ENCODE assay signal across 10 cellular contexts in the genomic region with DNA sequence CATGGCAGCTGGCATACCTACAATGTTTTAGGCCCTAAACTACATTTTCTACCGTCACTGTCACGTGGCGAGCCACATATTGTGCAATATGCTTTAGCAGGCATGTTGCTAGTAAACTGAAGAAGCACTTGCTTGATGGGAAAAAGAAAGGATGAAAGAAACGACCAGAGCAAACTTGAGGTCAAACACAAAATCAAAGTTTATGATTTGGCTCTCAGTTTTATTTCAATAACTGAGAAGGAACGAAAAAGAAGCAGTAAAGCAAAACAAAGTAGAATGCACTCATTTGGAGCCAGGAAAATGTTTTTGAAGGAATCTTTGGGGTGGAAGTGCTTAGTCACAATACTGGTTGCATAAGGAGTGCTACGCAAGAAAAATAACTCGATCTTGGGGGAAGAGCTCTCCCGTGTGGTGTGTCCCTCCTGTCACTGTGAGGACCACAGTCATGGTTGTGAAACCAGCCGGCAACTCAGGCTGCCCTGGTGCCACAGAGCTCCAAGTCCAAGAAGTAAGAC.
DNase-seq lines count a peak whose midpoint lies in the region; ATAC-seq and TF ChIP-seq lines count a peak whose summit lies in the region.
"Had no signal": no experiment of that assay in that cellular context is flagged by ENCODE, and none has a peak within 500 bp of the region (broad histone marks: within the 10 kb centered on the region; RNA-seq: fewer than 3 reads in every experiment).

No MANE protein-coding gene starts in this region.

- peak overlapping the region; percentile 56 for H2AFZ ChIP-seq in fibroblast of lung (ENCODE audit: low read length)

- peaks cover 2% of the 10 kb centered on the region for H3K4me1 ChIP-seq in fibroblast of lung (ENCODE audit: control insufficient read depth, extremely low read depth, insufficient read depth, low read length)

- H3K4me3 ChIP-seq in fibroblast of lung (replicated peaks in 1 of 4; ENCODE audit: control extremely low read depth in 1 of 4, insufficient read depth in 1 of 4, low read depth in 3 of 4, low read length in 4 of 4), result peak overlapping the region in 1 of 4 experiments; percentile 10

- peaks cover 1 to 2% (median 2%) of the 10 kb centered on the region in 3 donors for H3K27me3 Mint-ChIP-seq in CD14-positive monocyte (ENCODE audit: low read depth in 3 of 3)
- H3K27me3 Mint-ChIP-seq in osteocyte (ENCODE audit: unreplicated experiment), result no peaks in the 10 kb centered on the region
- H3K27me3 Mint-ChIP-seq: IgD-negative memory B cell had no signal

- H3K36me3 Mint-ChIP-seq in CD14-positive monocyte, result no peaks in the 10 kb centered on the region
- no peaks in the 10 kb centered on the region for H3K36me3 Mint-ChIP-seq in osteocyte (ENCODE audit: unreplicated experiment)
- H3K36me3 Mint-ChIP-seq: IgD-negative memory B cell had no signal

- H3K9me3 Mint-ChIP-seq in CD14-positive monocyte, result peaks cover 0 to 3% (median 0%) of the 10 kb centered on the region in 7 donors
- no peaks in the 10 kb centered on the region for H3K9me3 Mint-ChIP-seq in osteocyte (ENCODE audit: unreplicated experiment)

- H3K36me3 ChIP-seq in fibroblast of lung (ENCODE audit: control insufficient read depth, insufficient read depth, low read length), result no peaks in the 10 kb centered on the region

- TF ChIP-seq CTCF in CD14-positive monocyte (IDR thresholded peaks at IDR 0.05) (no peak), fibroblast of lung (conservative IDR thresholded peaks at IDR 0.05 in 1 of 2, IDR thresholded peaks at IDR 0.05 in 1 of 2; ENCODE audit: low read depth in 1 of 2, low read length in 2 of 2) (peak; percentile 20 to 32), osteocyte (IDR thresholded peaks at IDR 0.05) (peak; percentile 48)

- H3K27ac Mint-ChIP-seq in CD14-positive monocyte, result peak overlapping the region; percentile 75 to 93 (median 89)
- peak overlapping the region; percentile 62 for H3K27ac Mint-ChIP-seq in osteocyte (ENCODE audit: unreplicated experiment)
- H3K27ac Mint-ChIP-seq: IgD-negative memory B cell had no signal

- ATAC-seq in GM18909 (IDR thresholded peaks at IDR 0.05; ENCODE audit: poor library complexity, unreplicated experiment) (no peak), GM21390 (IDR thresholded peaks at IDR 0.05; ENCODE audit: unreplicated experiment) (no peak)

- no peaks in the 10 kb centered on the region for H3K79me2 ChIP-seq in fibroblast of lung (ENCODE audit: control insufficient read depth, insufficient read depth, low read length)

- no peaks in the 10 kb centered on the region for H4K20me1 ChIP-seq in fibroblast of lung (ENCODE audit: control insufficient read depth, extremely low read depth, insufficient read depth, low read length)

- no peaks in the 10 kb centered on the region for H3K27me3 ChIP-seq in fibroblast of lung (ENCODE audit: control insufficient read depth, insufficient read depth, low read length)

- intact Hi-C loops in CD14-positive monocyte (cut with micrococcal nuclease), result no loop called here

- DNase-seq in CD14-positive monocyte (ENCODE audit: low spot score), result peak; percentile 74
- DNase-seq in OCI-M1 (lab: John Stamatoyannopoulos, UW), result peak; percentile 81
- DNase-seq in fibroblast of lung (ENCODE audit: low read depth in 2 of 2), result peak; percentile 82 to 96
- no peak for DNase-seq in osteocyte (ENCODE audit: extremely low spot score, unreplicated experiment)
- no peak for DNase-seq in HUDEP-2 (lab: John Stamatoyannopoulos, UW; ENCODE audit: unreplicated experiment in 76 of 76)
- no peak for DNase-seq in middle frontal gyrus (ENCODE audit: extremely low spot score, low spot score)
- DNase-seq: activated CD8-positive, alpha-beta memory T cell treated with anti-CD3 and anti-CD28 coated beads, Interleukin-2, amount 50 U/mL, for 48 hours had no signal

- H3K9ac ChIP-seq in fibroblast of lung (ENCODE audit: insufficient read depth, low read length), result peak overlapping the region; percentile 11

- no peaks in the 10 kb centered on the region for H3K9me3 ChIP-seq in fibroblast of lung (ENCODE audit: control insufficient read depth, insufficient read depth, low read depth, low read length)

- H3K4me1 Mint-ChIP-seq in CD14-positive monocyte, result peaks cover 11% of the 10 kb centered on the region
- H3K4me1 Mint-ChIP-seq in osteocyte (ENCODE audit: unreplicated experiment), result peaks cover 7% of the 10 kb centered on the region
- H3K4me1 Mint-ChIP-seq: IgD-negative memory B cell had no signal

- H3K27ac ChIP-seq in fibroblast of lung (ENCODE audit: insufficient read depth, low read length), result peak overlapping the region; percentile 55

- peak overlapping the region; percentile 20 for H3K4me2 ChIP-seq in fibroblast of lung (ENCODE audit: extremely low read depth, insufficient read depth, low read length)

- H3K4me3 Mint-ChIP-seq in CD14-positive monocyte (peak overlapping the region; percentile 62 to 82), osteocyte (ENCODE audit: unreplicated experiment) (no peak overlapping the region)
- H3K4me3 Mint-ChIP-seq: IgD-negative memory B cell had no signal

Comparison
In these comparisons a context has a peak if more than half of its experiments do, and no peak if none do; other contexts are left out.
1. DNase-seq: peak in CD14-positive monocyte (single experiment), OCI-M1 (single experiment) and fibroblast of lung (2 of 2); none in osteocyte (single experiment), HUDEP-2 (0 of 76) and middle frontal gyrus (single experiment).